ENCODE assay signal across 13 cellular contexts in the genomic region with DNA sequence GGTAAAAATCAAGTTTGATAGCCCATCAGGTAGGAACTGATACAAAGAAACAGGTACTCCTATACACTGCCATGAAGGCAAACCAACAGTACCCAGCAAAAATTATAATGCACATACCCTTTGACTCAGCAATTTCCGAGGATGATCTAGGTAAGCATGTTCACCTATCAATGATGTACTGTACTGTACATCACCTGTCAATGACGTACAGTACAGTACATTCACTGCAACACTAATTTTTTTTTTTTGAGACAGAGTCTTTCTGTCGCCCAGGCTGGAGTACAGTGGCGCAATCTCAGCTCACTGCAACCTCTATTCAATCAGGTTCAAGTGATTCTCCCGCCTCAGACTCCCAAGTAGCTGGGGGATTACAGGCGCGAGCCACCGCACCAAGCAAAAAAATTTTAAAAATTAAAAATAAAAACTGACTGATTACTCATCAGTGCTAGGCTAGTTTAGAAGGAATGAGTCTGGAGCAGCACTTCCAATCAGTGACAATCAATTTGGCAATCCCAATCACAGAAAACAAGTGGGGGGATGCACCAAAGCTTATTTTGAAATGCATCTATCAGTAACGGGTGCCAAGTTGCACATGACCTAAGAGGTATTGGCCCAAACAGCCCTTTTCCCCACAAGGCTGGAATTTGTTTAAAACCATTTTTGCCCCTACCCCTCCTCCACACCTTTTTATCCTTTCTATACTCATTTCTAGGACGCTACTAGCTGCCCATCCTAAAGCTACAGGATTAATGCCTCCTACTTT. TPM values are rescaled to one million over a fixed set of nuclear protein-coding genes. Genes with fewer than 3 reads are reported as not detected.
DNase-seq lines count a peak whose midpoint lies in the region; ATAC-seq and TF ChIP-seq lines count a peak whose summit lies in the region.
"Had no signal": no experiment of that assay in that cellular context is flagged by ENCODE, and none has a peak within 500 bp of the region (broad histone marks: within the 10 kb centered on the region; RNA-seq: fewer than 3 reads in every experiment).

No MANE protein-coding gene starts in this region.

- H3K4me3 ChIP-seq in HCT116 (replicated peaks in 1 of 2; ENCODE audit: low read depth in 1 of 2, low read length in 2 of 2) = no peak overlapping the region
- H3K4me3 ChIP-seq in naive thymus-derived CD4-positive, alpha-beta T cell (ENCODE audit: low read length) = no peak overlapping the region
- H3K4me3 ChIP-seq: body of pancreas, lung had no signal

- no peak overlapping the region for H3K4me2 ChIP-seq in HCT116 (ENCODE audit: low read length)

- peaks cover 58% of the 10 kb centered on the region; the same call in 1 of the 2 replicates for H4K20me1 ChIP-seq in HCT116 (ENCODE audit: insufficient read depth)

- CTCF ChIA-PET in HCT116 (lab: Charles Lee) (no interaction called here), HEK293T (lab: Yijun Ruan, JAX) (interaction anchor here (1.0 kb wide), 1 partner anchor 8 kb away, joined by 5 read pairs; no protein-coding TSS in a partner anchor)
- CTCF ChIA-PET in naive thymus-derived CD4-positive, alpha-beta T cell (lab: Charles Lee) = interaction anchor here (0.5 to 4.3 kb wide), 9 partner anchors 29 to 413 kb away, joined by 3 to 32 read pairs (median 6); no protein-coding TSS in a partner anchor

- POLR2A ChIA-PET in HCT116 (lab: Charles Lee) = interaction anchor here (0.7 to 3.9 kb wide), 3 partner anchors 8 to 174 kb away, joined by 3 to 21 read pairs (median 3); a partner anchor contains a TSS
- POLR2A ChIA-PET in naive thymus-derived CD4-positive, alpha-beta T cell (lab: Charles Lee) = interaction anchor here (0.6 to 10.0 kb wide), 8 partner anchors 7 to 210 kb away, joined by 3 to 91 read pairs (median 4); a partner anchor contains a TSS
- POLR2A ChIA-PET in HEK293T (lab: Yijun Ruan, JAX) = interaction anchor here (2.5 to 2.9 kb wide), 2 partner anchors 8 to 9 kb away, joined by 10 to 30 read pairs; a partner anchor contains a TSS

- peak; percentile 33; the same call in 1 of the 2 replicates for ATAC-seq in HCT116
- peak; percentile 43 for ATAC-seq in naive thymus-derived CD4-positive, alpha-beta T cell
- ATAC-seq in HG03521 (IDR thresholded peaks at IDR 0.05; ENCODE audit: unreplicated experiment) = no peak
- ATAC-seq: body of pancreas had no signal

- TF ChIP-seq RAD21 in HCT116 (IDR thresholded peaks at IDR 0.05; ENCODE audit: low read depth) = no peak

- no peaks in the 10 kb centered on the region for H3K9me2 ChIP-seq in HCT116 (ENCODE audit: insufficient read depth)

- H2AFZ ChIP-seq in HCT116 (ENCODE audit: low read depth, low read length, poor library complexity, severe bottlenecking) = no peak overlapping the region

- H3K4me1 ChIP-seq in HCT116 (ENCODE audit: control insufficient read depth in 1 of 2, insufficient read depth in 2 of 2, low read length in 2 of 2) = no peaks in the 10 kb centered on the region
- H3K4me1 ChIP-seq in naive thymus-derived CD4-positive, alpha-beta T cell (ENCODE audit: control insufficient read depth in 2 of 2, insufficient read depth in 2 of 2, low read length in 2 of 2) = peaks cover 28 to 29% of the 10 kb centered on the region in 2 donors

- H3K27ac Mint-ChIP-seq in activated naive CD8-positive, alpha-beta T cell = peak overlapping the region; percentile 61
- peak overlapping the region in 3 of 9 donors; percentile 15 to 75 (median 41) for H3K27ac Mint-ChIP-seq in naive thymus-derived CD4-positive, alpha-beta T cell

- peak; percentile 38 for DNase-seq in NCI-H82 (lab: John Stamatoyannopoulos, UW)
- DNase-seq in NCI-H82 treated with DMSO at 0.1 percent for 48 hours (lab: John Stamatoyannopoulos, UW; ENCODE audit: unreplicated experiment) = no peak
- DNase-seq in HCT116 (ENCODE audit: low read depth, low spot score) = no peak
- no peak for DNase-seq in naive thymus-derived CD4-positive, alpha-beta T cell
- no peak for DNase-seq in HEK293T (ENCODE audit: extremely low spot score)
- no peak for DNase-seq in NCI-H345 treated with DMSO at 0.1 percent for 48 hours (lab: John Stamatoyannopoulos, UW; ENCODE audit: unreplicated experiment)
- DNase-seq: body of pancreas; effector CD4-positive, alpha-beta T cell; NCI-H1417 treated with DMSO at 0.1 percent for 48 hours; T-helper 1 cell had no signal

- no peak overlapping the region for H3K27ac ChIP-seq in HCT116 (ENCODE audit: low read depth, low read length)
- no peak overlapping the region for H3K27ac ChIP-seq in naive thymus-derived CD4-positive, alpha-beta T cell (ENCODE audit: low read depth, low read length)
- H3K27ac ChIP-seq: body of pancreas had no signal

- no peak overlapping the region for H3K9ac ChIP-seq in HCT116 (ENCODE audit: low read length)

- H3K4me3 Mint-ChIP-seq in activated naive CD8-positive, alpha-beta T cell = no peak overlapping the region
- no peak overlapping the region for H3K4me3 Mint-ChIP-seq in naive thymus-derived CD4-positive, alpha-beta T cell

- no TSS peak for BruUV-seq in HCT116 (replicated peaks; lab: Mats Ljungman, UMichigan)

- intact Hi-C loops in HCT116 (cut with micrococcal nuclease) = loop anchor here (5.0 kb wide), 3 partner anchors 161 to 426 kb away; no protein-coding TSS in a partner anchor
- intact Hi-C loops in naive thymus-derived CD4-positive, alpha-beta T cell (cut with micrococcal nuclease) = loop anchor here in 1 of 2 donors (5.0 to 10.0 kb wide), 3 partner anchors 34 to 1658 kb away; a partner anchor contains a TSS

- H3K79me2 ChIP-seq in HCT116 (ENCODE audit: insufficient read depth, low read length) = peaks cover 94% of the 10 kb centered on the region

- TF ChIP-seq CTCF in HCT116 (IDR thresholded peaks at IDR 0.05 in 2 of 3, conservative IDR thresholded peaks at IDR 0.05 in 1 of 3; ENCODE audit: borderline replicate concordance in 1 of 3, insufficient read depth in 1 of 3, low read depth in 2 of 3, low read length in 2 of 3) = no peak

- H3K36me3 Mint-ChIP-seq in activated naive CD8-positive, alpha-beta T cell = peaks cover 36% of the 10 kb centered on the region
- H3K36me3 Mint-ChIP-seq in naive thymus-derived CD4-positive, alpha-beta T cell = peaks cover 7 to 47% (median 34%) of the 10 kb centered on the region in 5 donors

- H3K9me3 Mint-ChIP-seq in activated naive CD8-positive, alpha-beta T cell (ENCODE audit: low read depth) = no peaks in the 10 kb centered on the region
- peaks cover 0 to 2% (median 0%) of the 10 kb centered on the region in 11 donors for H3K9me3 Mint-ChIP-seq in naive thymus-derived CD4-positive, alpha-beta T cell

- H3K4me1 Mint-ChIP-seq in activated naive CD8-positive, alpha-beta T cell (ENCODE audit: low read depth) = peaks cover 57% of the 10 kb centered on the region
- peaks cover 33 to 74% (median 53%) of the 10 kb centered on the region in 7 donors for H3K4me1 Mint-ChIP-seq in naive thymus-derived CD4-positive, alpha-beta T cell

- RAD21 ChIA-PET in HCT116 (lab: Charles Lee; ENCODE audit: low non-redundant PET in 1 of 2, low total read pairs in 2 of 2, uncharacterized antibody in 2 of 2, unreplicated experiment in 2 of 2) = interaction anchor here in 1 of 2 experiments (1.3 kb wide), 1 partner anchor 9 kb away, joined by 5 read pairs; no protein-coding TSS in a partner anchor

- TF ChIP-seq POLR2A in HCT116 (IDR thresholded peaks at IDR 0.05; ENCODE audit: borderline replicate concordance, extremely low read depth, insufficient read depth, insufficient read length) = no peak

- no peaks in the 10 kb centered on the region for H3K27me3 ChIP-seq in HCT116 (ENCODE audit: insufficient read depth, low read length)
- H3K27me3 ChIP-seq in naive thymus-derived CD4-positive, alpha-beta T cell (ENCODE audit: control insufficient read depth in 2 of 2, insufficient read depth in 2 of 2, low read length in 2 of 2) = no peaks in the 10 kb centered on the region
- H3K27me3 ChIP-seq: body of pancreas had no signal

- H3K36me3 ChIP-seq in HCT116 (ENCODE audit: control insufficient read depth in 1 of 2, insufficient read depth in 2 of 2, low read length in 2 of 2) = peaks cover 49 to 66% of the 10 kb centered on the region in 2 experiments
- peaks cover 38 to 54% (median 46%) of the 10 kb centered on the region in 3 experiments for H3K36me3 ChIP-seq in naive thymus-derived CD4-positive, alpha-beta T cell (ENCODE audit: control insufficient read depth in 2 of 3, insufficient read depth in 3 of 3, low read length in 3 of 3)

- no peaks in the 10 kb centered on the region for H3K9me3 ChIP-seq in HCT116 (ENCODE audit: control insufficient read depth in 1 of 2, insufficient read depth in 1 of 2, low read depth in 1 of 2, low read length in 2 of 2)
- no peaks in the 10 kb centered on the region for H3K9me3 ChIP-seq in naive thymus-derived CD4-positive, alpha-beta T cell (ENCODE audit: control insufficient read depth in 2 of 3, low read length in 3 of 3)
- H3K9me3 ChIP-seq: body of pancreas had no signal

- no peaks in the 10 kb centered on the region for H3K27me3 Mint-ChIP-seq in activated naive CD8-positive, alpha-beta T cell
- H3K27me3 Mint-ChIP-seq in naive thymus-derived CD4-positive, alpha-beta T cell = no peaks in the 10 kb centered on the region

TF ChIP-seq in HCT116, 20 proteins besides CTCF, POLR2A, EP300 and RAD21:
- no peak for TF ChIP-seq TCF7L2 (IDR thresholded peaks at IDR 0.05; ENCODE audit: borderline replicate concordance, extremely low read depth, insufficient read depth, insufficient read length)
- peak; percentile 16; the same call in 1 of the 2 replicates for TF ChIP-seq POLR2AphosphoS5 (IDR thresholded peaks at IDR 0.05; ENCODE audit: low read depth, low read length)

TF ChIP-seq in HEK293T, 16 proteins besides CTCF, POLR2A, EP300 and RAD21 (continues in another document):
- TF ChIP-seq TARDBP (IDR thresholded peaks at IDR 0.05) (no peak), L3MBTL2 (conservative IDR thresholded peaks at IDR 0.05) (no peak), NFRKB (IDR thresholded peaks at IDR 0.05) (no peak), CTBP1 (IDR thresholded peaks at IDR 0.05; ENCODE audit: borderline replicate concordance) (no peak), LEF1 (IDR thresholded peaks at IDR 0.05; ENCODE audit: borderline replicate concordance) (no peak), HDGF (IDR thresholded peaks at IDR 0.05; ENCODE audit: borderline replicate concordance) (no peak), ELF4 (IDR thresholded peaks at IDR 0.05) (no peak), FOXK2 (IDR thresholded peaks at IDR 0.05) (no peak), SUZ12 (IDR thresholded peaks at IDR 0.05) (no peak), BHLHE40 (IDR thresholded peaks at IDR 0.05; ENCODE audit: borderline replicate concordance) (no peak)

RNA-seq across cellular contexts. Expression of a gene that starts 8.2 kb away (rescaled TPM):
- total RNA-seq in HCT116 (2021; ENCODE audit: unreplicated experiment) = 215 TPM
- 176 and 196 TPM in 2 replicates for polyA plus RNA-seq in HCT116 (2012)
- 100 to 1,000 TPM; 259 to 503 (median 310) TPM for total RNA-seq in naive thymus-derived CD4-positive, alpha-beta T cell
- polyA plus RNA-seq in naive thymus-derived CD4-positive, alpha-beta T cell = 100 to 1,000 TPM; 197 to 224 TPM

RNA-seq across cellular contexts. Expression of a gene that starts 35.0 kb away (rescaled TPM):
- total RNA-seq in HCT116 (2021; ENCODE audit: unreplicated experiment) = 23.1 TPM
- 6.1 and 8.7 TPM in 2 replicates for polyA plus RNA-seq in HCT116 (2012)
- total RNA-seq in naive thymus-derived CD4-positive, alpha-beta T cell = 10 to 100 TPM in 3 of 5 experiments, 1 to 10 TPM in 2; 4.0 to 16.6 (median 13.7) TPM
- 10 to 100 TPM; 11.2 to 11.4 TPM for polyA plus RNA-seq in naive thymus-derived CD4-positive, alpha-beta T cell
